In the genomic region with DNA sequence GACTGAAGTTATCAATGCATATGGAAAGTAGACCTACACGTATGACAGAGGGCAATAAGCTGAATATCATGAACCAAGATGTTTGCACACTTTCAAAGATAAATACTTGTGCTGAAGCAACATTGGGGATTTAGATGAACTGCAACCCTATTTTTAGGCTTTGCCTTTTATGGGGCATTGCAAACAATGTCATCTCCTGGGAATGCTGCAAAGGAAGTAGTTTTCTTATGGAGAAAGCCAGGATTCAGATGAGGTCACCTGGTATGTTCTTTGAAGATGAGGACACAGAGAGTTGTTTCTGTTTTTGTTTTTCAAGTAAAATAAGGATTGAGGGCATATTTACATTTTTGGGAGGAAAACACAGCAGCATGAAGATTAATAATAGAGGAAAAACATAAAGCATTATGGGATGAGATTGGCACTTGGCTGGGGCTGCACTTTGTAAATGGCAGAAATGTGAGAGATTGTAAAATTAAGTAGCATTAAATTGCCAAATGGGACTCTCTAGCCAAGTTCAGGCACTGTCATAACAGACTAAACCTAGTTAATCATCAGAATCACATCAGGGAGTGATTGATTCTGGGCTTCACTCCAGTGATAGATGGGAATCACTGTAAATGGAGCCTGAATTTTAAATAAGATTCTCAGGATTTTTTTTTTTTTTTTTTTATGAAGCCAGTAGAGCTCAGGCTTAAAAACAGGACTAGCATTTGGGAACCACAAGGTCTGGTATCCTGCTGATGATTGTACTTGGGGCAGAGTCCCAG, we compare ENCODE assay signal across 17 cellular contexts.
DNase-seq lines count a peak whose midpoint lies in the region; TF ChIP-seq lines count a peak whose summit lies in the region.
"Had no signal": no experiment of that assay in that cellular context is flagged by ENCODE, and none has a peak within 500 bp of the region (broad histone marks: within the 10 kb centered on the region; RNA-seq: fewer than 3 reads in every experiment).

No MANE protein-coding gene starts in this region.

- H4K8ac ChIP-seq in mesendoderm (ENCODE audit: low read depth, low read length) = no peak overlapping the region

- H2AK5ac ChIP-seq in mesendoderm (ENCODE audit: low read length) = no peak overlapping the region

- DNase-seq in Caco-2 (no peak), NCI-H446 treated with DMSO at 0.1 percent for 48 hours (lab: John Stamatoyannopoulos, UW) (peak; percentile 89), endothelial cell (ENCODE audit: low spot score) (no peak), mesendoderm (peak; percentile 49), NCI-H1694 treated with DMSO at 0.1 percent for 48 hours (lab: John Stamatoyannopoulos, UW) (no peak), MV-4-11 (lab: John Stamatoyannopoulos, UW) (no peak), HK-2 (ENCODE audit: unreplicated experiment) (no peak), 8988T (no peak)
- DNase-seq: AML-193, DMS 273 treated with DMSO at 0.1 percent for 48 hours, GOT3, KBM-7, NCI-H187, NCI-H2227 treated with DMSO at 0.1 percent for 48 hours, NCI-H524 treated with DMSO at 0.1 percent for 48 hours, SHP77 treated with DMSO at 0.1 percent for 48 hours had no signal

- no peaks in the 10 kb centered on the region for H3K36me3 ChIP-seq in Caco-2 (ENCODE audit: control insufficient read depth, insufficient read depth, low read length)
- no peaks in the 10 kb centered on the region for H3K36me3 ChIP-seq in mesendoderm (ENCODE audit: control insufficient read depth, insufficient read depth, low read length)

- H3K27me3 ChIP-seq in Caco-2 (replicated peaks; ENCODE audit: control insufficient read depth, insufficient read depth, low read length) = no peaks in the 10 kb centered on the region
- H3K27me3 ChIP-seq in mesendoderm (ENCODE audit: insufficient read depth, low read length, poor library complexity) = no peaks in the 10 kb centered on the region

- H3K23ac ChIP-seq in mesendoderm (ENCODE audit: low read length) = no peak overlapping the region

- POLR2A ChIA-PET in Caco-2 (lab: Charles Lee) = no interaction called here

- H3K4me2 ChIP-seq in mesendoderm (ENCODE audit: low read length) = no peak overlapping the region

- H3K4me1 Mint-ChIP-seq in Caco-2 (ENCODE audit: low read depth, unreplicated experiment) (peaks cover 7% of the 10 kb centered on the region), endothelial cell (ENCODE audit: unreplicated experiment) (peaks cover 2% of the 10 kb centered on the region)
- H3K4me1 Mint-ChIP-seq: CD14-positive monocyte had no signal

- WGBS in mesendoderm (ENCODE audit: extremely low coverage, insufficient coverage, low lambda C conversion rate) = no CpG with 5 or more reads among the region's 1 CpG

- no peak overlapping the region for H3K9ac ChIP-seq in mesendoderm (ENCODE audit: low read length)

- H3K4me1 ChIP-seq in Caco-2 (no peaks in the 10 kb centered on the region), mesendoderm (ENCODE audit: control insufficient read depth, low read depth, low read length) (no peaks in the 10 kb centered on the region)

- H2BK15ac ChIP-seq in mesendoderm (replicated peaks; ENCODE audit: low read depth) = no peak overlapping the region

- H3K9me3 ChIP-seq in Caco-2 = peaks cover 6% of the 10 kb centered on the region; the same call in 1 of the 2 replicates

- no peak overlapping the region for H3K4me3 ChIP-seq in Caco-2 (ENCODE audit: low read depth, low read length)
- H3K4me3 ChIP-seq in mesendoderm (ENCODE audit: low read length) = no peak overlapping the region

- no peak overlapping the region for H3K18ac ChIP-seq in mesendoderm (ENCODE audit: low read length)

- no peak overlapping the region for H2BK120ac ChIP-seq in mesendoderm (ENCODE audit: low read depth, low read length)

- H3K27me3 Mint-ChIP-seq in Caco-2 (ENCODE audit: insufficient read depth, unreplicated experiment) (peaks cover 2% of the 10 kb centered on the region), endothelial cell (ENCODE audit: unreplicated experiment) (peaks cover 2% of the 10 kb centered on the region)

- no peaks in the 10 kb centered on the region for H3K79me1 ChIP-seq in mesendoderm (ENCODE audit: low read length)

- no peak overlapping the region for H2BK5ac ChIP-seq in mesendoderm (ENCODE audit: low read length)

- H3K36me3 Mint-ChIP-seq in Caco-2 (ENCODE audit: insufficient read depth, unreplicated experiment) (no peaks in the 10 kb centered on the region), endothelial cell (ENCODE audit: low read depth, unreplicated experiment) (no peaks in the 10 kb centered on the region)
- H3K36me3 Mint-ChIP-seq: CD14-positive monocyte had no signal

- H3K79me2 ChIP-seq in mesendoderm (ENCODE audit: control insufficient read depth, insufficient read depth, low read length) = no peaks in the 10 kb centered on the region

- H3K27ac ChIP-seq in mesendoderm (ENCODE audit: low read depth, low read length) = no peak overlapping the region

- no peak overlapping the region for H3K4ac ChIP-seq in mesendoderm (ENCODE audit: low read depth, low read length)

- H3K56ac ChIP-seq in mesendoderm (ENCODE audit: low read length) = no peak overlapping the region

- intact Hi-C loops in Caco-2 (cut with micrococcal nuclease; ENCODE audit: unreplicated experiment) = no loop called here

- BruUV-seq in Caco-2 (replicated peaks; lab: Mats Ljungman, UMichigan) = no TSS peak

- TF ChIP-seq CTCF in Caco-2 (IDR thresholded peaks at IDR 0.05; ENCODE audit: insufficient read depth in 1 of 2, low read depth in 1 of 2, low read length in 1 of 2, severe bottlenecking in 1 of 2, unreplicated experiment in 1 of 2) (no peak), endothelial cell (IDR thresholded peaks at IDR 0.05; ENCODE audit: unreplicated experiment) (no peak)

- H3K9me3 Mint-ChIP-seq in Caco-2 (ENCODE audit: unreplicated experiment) (peaks cover 18% of the 10 kb centered on the region), endothelial cell (ENCODE audit: unreplicated experiment) (peaks cover 4% of the 10 kb centered on the region)

- H4K5ac ChIP-seq in mesendoderm (ENCODE audit: low read length) = no peak overlapping the region

- H3K27ac Mint-ChIP-seq in Caco-2 (ENCODE audit: unreplicated experiment) (peak overlapping the region; percentile 67), endothelial cell (ENCODE audit: unreplicated experiment) (peak overlapping the region; percentile 10)
- H3K27ac Mint-ChIP-seq: CD14-positive monocyte had no signal

- CTCF ChIA-PET in Caco-2 (lab: Charles Lee) = no interaction called here

- H3K4me3 Mint-ChIP-seq in Caco-2 (ENCODE audit: unreplicated experiment) (no peak overlapping the region), endothelial cell (ENCODE audit: unreplicated experiment) (no peak overlapping the region)
- H3K4me3 Mint-ChIP-seq: CD14-positive monocyte had no signal

Comparison
In these comparisons a context has a peak if more than half of its experiments do, and no peak if none do; other contexts are left out.
1. DNase-seq: peak in NCI-H446 treated with DMSO at 0.1 percent for 48 hours (single experiment) and mesendoderm (single experiment); none in Caco-2 (0 of 2), endothelial cell (single experiment), NCI-H1694 treated with DMSO at 0.1 percent for 48 hours (single experiment), MV-4-11 (single experiment), HK-2 (single experiment) and 8988T (single experiment).